17 cellular contexts compared by ENCODE assay signal in genomic region chr7:107989618-107990373, GRCh38. TPM values are rescaled to one million over a fixed set of nuclear protein-coding genes. Genes with fewer than 3 reads are reported as not detected.
DNase-seq lines count a peak whose midpoint lies in the region; ATAC-seq and TF ChIP-seq lines count a peak whose summit lies in the region.
"Had no signal": no experiment of that assay in that cellular context is flagged by ENCODE, and none has a peak within 500 bp of the region (broad histone marks: within the 10 kb centered on the region; RNA-seq: fewer than 3 reads in every experiment).

No MANE protein-coding gene starts in this region.

- ATAC-seq in WTC11 (no peak), Right ventricle myocardium superior (ENCODE audit: poor library complexity) (peak; percentile 76), GM18505 (IDR thresholded peaks at IDR 0.05; ENCODE audit: unreplicated experiment) (no peak), GM19452 (IDR thresholded peaks at IDR 0.05; ENCODE audit: unreplicated experiment) (no peak)
- no peak for ATAC-seq in effector memory CD8-positive, alpha-beta T cell (replicated peaks)
- ATAC-seq: left colon; stimulated activated effector memory CD8-positive, alpha-beta T cell treated with anti-CD3 and anti-CD28 coated beads, Interleukin-12 subunit alpha, Interleukin-12 subunit beta, amount 100 ng/mL, for 72 hours had no signal

- H3K79me2 ChIP-seq in smooth muscle cell (ENCODE audit: low read depth), result peaks cover 66% of the 10 kb centered on the region

- CTCF ChIA-PET in WTC11 (lab: Charles Lee), result no interaction called here

- intact Hi-C loops in Right ventricle myocardium superior (cut with DNase I), result no loop called here

- peak; percentile 55 for DNase-seq in ELR (ENCODE audit: low read depth)
- DNase-seq in WTC11 (ENCODE audit: low spot score), result no peak
- no peak for DNase-seq in Right ventricle myocardium superior
- DNase-seq in smooth muscle cell (lab: John Stamatoyannopoulos, UW; ENCODE audit: unreplicated experiment), result no peak
- DNase-seq in effector memory CD8-positive, alpha-beta T cell, result no peak
- DNase-seq in SIG-M5 (lab: John Stamatoyannopoulos, UW), result no peak
- DNase-seq: activated effector memory CD4-positive, alpha-beta T cell treated with Interleukin-2 at 50 U/mL for 16 hours; esophagus squamous epithelium; left colon; NCI-H2107; nucleus accumbens; stimulated activated CD4-positive, alpha-beta T cell treated with anti-CD3 and anti-CD28 coated beads, Interleukin-1b, Interleukin-23, amount 100 ng/mL, for 48 hours; T-helper 1 cell had no signal

- H3K27me3 Mint-ChIP-seq in WTC11 (ENCODE audit: low read depth), result no peaks in the 10 kb centered on the region
- H3K27me3 Mint-ChIP-seq in effector memory CD8-positive, alpha-beta T cell, result peaks cover 43 to 69% of the 10 kb centered on the region in 2 donors

- no peak overlapping the region for H3K9ac ChIP-seq in smooth muscle cell (ENCODE audit: low read depth)

- TF ChIP-seq CTCF in WTC11 (IDR thresholded peaks at IDR 0.05) (no peak), smooth muscle cell (IDR thresholded peaks at IDR 0.05; ENCODE audit: borderline replicate concordance, insufficient read depth, poor library complexity, severe bottlenecking) (no peak)

- peaks cover 12% of the 10 kb centered on the region for H3K4me1 ChIP-seq in smooth muscle cell (ENCODE audit: low read depth)

- peaks cover 29% of the 10 kb centered on the region for H3K36me3 ChIP-seq in smooth muscle cell (ENCODE audit: low read depth)
- H3K36me3 ChIP-seq: cardiac muscle cell had no signal

- POLR2A ChIA-PET in WTC11 (lab: Charles Lee), result no interaction called here

- H3K27ac ChIP-seq in smooth muscle cell (ENCODE audit: low read depth), result peak overlapping the region; percentile 2
- H3K27ac ChIP-seq: cardiac muscle cell had no signal

- no peaks in the 10 kb centered on the region for H3K9me3 Mint-ChIP-seq in WTC11
- no peaks in the 10 kb centered on the region for H3K9me3 Mint-ChIP-seq in effector memory CD8-positive, alpha-beta T cell
- H3K9me3 Mint-ChIP-seq: stimulated activated effector memory CD8-positive, alpha-beta T cell treated with anti-CD3 and anti-CD28 coated beads, Interleukin-12 subunit alpha, Interleukin-12 subunit beta, amount 100 ng/mL, for 72 hours had no signal

- no peak overlapping the region for H3K4me2 ChIP-seq in smooth muscle cell

- peaks cover 29% of the 10 kb centered on the region for H3F3A ChIP-seq in smooth muscle cell (ENCODE audit: low read depth)

- H2AFZ ChIP-seq in smooth muscle cell (ENCODE audit: low read depth), result no peak overlapping the region

- H3K27ac Mint-ChIP-seq in WTC11, result no peak overlapping the region
- H3K27ac Mint-ChIP-seq in effector memory CD8-positive, alpha-beta T cell, result no peak overlapping the region
- H3K27ac Mint-ChIP-seq: stimulated activated effector memory CD8-positive, alpha-beta T cell treated with anti-CD3 and anti-CD28 coated beads, Interleukin-12 subunit alpha, Interleukin-12 subunit beta, amount 100 ng/mL, for 72 hours had no signal

- 74% methylated on average over 9 of the region's 9 CpGs for WGBS in smooth muscle cell (ENCODE audit: low lambda C conversion rate)

- H3K36me3 Mint-ChIP-seq in WTC11, result peaks cover 56% of the 10 kb centered on the region
- no peaks in the 10 kb centered on the region for H3K36me3 Mint-ChIP-seq in effector memory CD8-positive, alpha-beta T cell (ENCODE audit: insufficient read depth)
- H3K36me3 Mint-ChIP-seq: stimulated activated effector memory CD8-positive, alpha-beta T cell treated with anti-CD3 and anti-CD28 coated beads, Interleukin-12 subunit alpha, Interleukin-12 subunit beta, amount 100 ng/mL, for 72 hours had no signal

- TF ChIP-seq POLR2A in GM18505 (IDR thresholded peaks at IDR 0.05; ENCODE audit: borderline replicate concordance, extremely low read depth, insufficient read depth, insufficient read length), result no peak

- H3K4me1 Mint-ChIP-seq in WTC11, result peaks cover 10% of the 10 kb centered on the region
- no peaks in the 10 kb centered on the region for H3K4me1 Mint-ChIP-seq in effector memory CD8-positive, alpha-beta T cell (ENCODE audit: low read depth in 2 of 2)
- H3K4me1 Mint-ChIP-seq: stimulated activated effector memory CD8-positive, alpha-beta T cell treated with anti-CD3 and anti-CD28 coated beads, Interleukin-12 subunit alpha, Interleukin-12 subunit beta, amount 100 ng/mL, for 72 hours had no signal

- no peak overlapping the region for H3K4me3 ChIP-seq in smooth muscle cell
- H3K4me3 ChIP-seq: cardiac muscle cell, esophagus squamous epithelium had no signal

- no peaks in the 10 kb centered on the region for H3K27me3 ChIP-seq in smooth muscle cell (ENCODE audit: low read depth)
- H3K27me3 ChIP-seq: cardiac muscle cell, esophagus squamous epithelium had no signal

- no peaks in the 10 kb centered on the region for H3K9me3 ChIP-seq in smooth muscle cell (replicated peaks; ENCODE audit: low read depth)
- H3K9me3 ChIP-seq: esophagus squamous epithelium had no signal

- peaks cover 76% of the 10 kb centered on the region for H4K20me1 ChIP-seq in smooth muscle cell (ENCODE audit: low read depth)

- no peak overlapping the region for H3K4me3 Mint-ChIP-seq in WTC11
- H3K4me3 Mint-ChIP-seq in effector memory CD8-positive, alpha-beta T cell, result no peak overlapping the region
- H3K4me3 Mint-ChIP-seq: stimulated activated effector memory CD8-positive, alpha-beta T cell treated with anti-CD3 and anti-CD28 coated beads, Interleukin-12 subunit alpha, Interleukin-12 subunit beta, amount 100 ng/mL, for 72 hours had no signal

TF ChIP-seq in WTC11, 78 proteins besides CTCF, POLR2A, EP300 and RAD21:
- TF ChIP-seq ZNF317 (CRISPR knock-in tag; IDR thresholded peaks at IDR 0.05; ENCODE audit: borderline replicate concordance, low read depth) (no peak), ZNF121 (CRISPR knock-in tag; IDR thresholded peaks at IDR 0.05) (0 out of 2 replicates have a peak, but pooled peaks have one; percentile 33)

RNA-seq across cellular contexts. Expression of gene LAMB1, which starts 13.2 kb away (rescaled TPM):
- total RNA-seq in WTC11 (2021), result 77.8 to 101 TPM (median 78.4 TPM) in 3 replicates
- 62.1 TPM for total RNA-seq in Right ventricle myocardium superior
- total RNA-seq in smooth muscle cell, result 244 and 306 TPM in 2 replicates
- 191 and 246 TPM in 2 replicates for polyA plus RNA-seq in smooth muscle cell
